Comparison of ENCODE assay signal across 26 cellular contexts in genomic region chr7:66371096-66371824, GRCh38.
DNase-seq lines count a peak whose midpoint lies in the region; ATAC-seq, FAIRE-seq and TF ChIP-seq lines count a peak whose summit lies in the region.
"Had no signal": no experiment of that assay in that cellular context is flagged by ENCODE, and none has a peak within 500 bp of the region (broad histone marks: within the 10 kb centered on the region; RNA-seq: fewer than 3 reads in every experiment).

No MANE protein-coding gene starts in this region.

- H2AFZ ChIP-seq in HepG2 (ENCODE audit: low read length): no peak overlapping the region
- H2AFZ ChIP-seq: GM23338 had no signal

- H3K9me3 ChIP-seq in HepG2 (ENCODE audit: low read length) (no peaks in the 10 kb centered on the region), right lobe of liver (no peaks in the 10 kb centered on the region), endodermal cell (ENCODE audit: control insufficient read depth, low read length) (peaks cover 6% of the 10 kb centered on the region)
- H3K9me3 ChIP-seq: BLaER1, Caco-2 had no signal

- TF ChIP-seq CTCF in HepG2 (CRISPR knock-in tag; IDR thresholded peaks at IDR 0.05) (no peak), right lobe of liver (IDR thresholded peaks at IDR 0.05) (no peak), WTC11 (IDR thresholded peaks at IDR 0.05) (no peak), endodermal cell (conservative IDR thresholded peaks at IDR 0.05) (no peak), foreskin fibroblast (IDR thresholded peaks at IDR 0.05; ENCODE audit: low read depth, low read length) (no peak)

- in situ Hi-C loops in HepG2 (cut with HindIII; ENCODE audit: extremely low pct_ligation_motif_present, low pct_unique_long_range_greater_than_20kb): no loop called here

- WGBS in HepG2 (ENCODE audit: low lambda C conversion rate): 91% methylated on average over 7 of the region's 7 CpGs
- 64% methylated on average over 6 of the region's 7 CpGs for WGBS in right lobe of liver (ENCODE audit: insufficient coverage, low coverage, low lambda C conversion rate, missing lambda C conversion rate)
- 86 to 89% methylated on average over 6 to 7 of the region's 7 CpGs for WGBS in endodermal cell (ENCODE audit: insufficient coverage in 1 of 2, insufficient read length in 1 of 2), 2 experiments

- no peaks in the 10 kb centered on the region for H3K79me2 ChIP-seq in HepG2 (ENCODE audit: insufficient read depth, low read length)

- no peak for TF ChIP-seq EP300 in HepG2 (IDR thresholded peaks at IDR 0.05; ENCODE audit: low read depth in 2 of 2, low read length in 2 of 2)
- no peak for TF ChIP-seq EP300 in HepG2 (CRISPR knock-in tag; IDR thresholded peaks at IDR 0.05; ENCODE audit: borderline replicate concordance)

- DNase-seq in HepG2 (ENCODE audit: low spot score): no peak
- DNase-seq in right lobe of liver: no peak
- no peak for DNase-seq in WTC11 (ENCODE audit: low spot score)
- peak; percentile 7 for DNase-seq in endodermal cell
- DNase-seq in putamen (ENCODE audit: low spot score): no peak
- no peak for DNase-seq in foreskin fibroblast
- DNase-seq: Caco-2; CD4-positive, CD25-positive, alpha-beta regulatory T cell; CD8-positive, alpha-beta T cell; DMS 273 treated with DMSO at 0.1 percent for 48 hours; DMS79; EL; GF-D8; H9; HFFc6 had no signal

- POLR2A ChIA-PET in HepG2 (lab: Yijun Ruan, JAX): no interaction called here
- POLR2A ChIA-PET in WTC11 (lab: Charles Lee): no interaction called here

- no peaks in the 10 kb centered on the region for H4K20me1 ChIP-seq in HepG2 (ENCODE audit: insufficient read depth, low read length)
- H4K20me1 ChIP-seq: BLaER1 had no signal

- H3K27me3 ChIP-seq in HepG2 (ENCODE audit: control insufficient read depth in 1 of 2, insufficient read depth in 2 of 2, low read length in 2 of 2) (no peaks in the 10 kb centered on the region), right lobe of liver (no peaks in the 10 kb centered on the region), endodermal cell (ENCODE audit: control insufficient read depth, insufficient read depth, low read length, poor library complexity, severe bottlenecking) (no peaks in the 10 kb centered on the region)
- H3K27me3 ChIP-seq: BLaER1 had no signal

- BruUV-seq in HepG2 (replicated peaks; lab: Mats Ljungman, UMichigan): no TSS peak

- TF ChIP-seq POLR2A in HepG2 (IDR thresholded peaks at IDR 0.05; ENCODE audit: insufficient read depth in 1 of 2, low read depth in 2 of 2, low read length in 2 of 2) (no peak), right lobe of liver (IDR thresholded peaks at IDR 0.05) (no peak)

- H3K27ac Mint-ChIP-seq in WTC11: no peak overlapping the region
- no peak overlapping the region for H3K27ac Mint-ChIP-seq in endodermal cell
- H3K27ac Mint-ChIP-seq: B cell; CD4-positive, CD25-positive, alpha-beta regulatory T cell; CD8-positive, alpha-beta T cell; GM23338; HFFc6 had no signal

- H3K4me3 ChIP-seq in HepG2 (replicated peaks in 1 of 3; ENCODE audit: insufficient read depth in 1 of 3, low read depth in 2 of 3, low read length in 3 of 3) (no peak overlapping the region), right lobe of liver (no peak overlapping the region), endodermal cell (ENCODE audit: low read length) (no peak overlapping the region), foreskin fibroblast (ENCODE audit: low read depth in 1 of 2, low read length in 2 of 2) (no peak overlapping the region)
- H3K4me3 ChIP-seq: BLaER1, GM23338 had no signal

- no peak overlapping the region for H3K4me3 Mint-ChIP-seq in WTC11
- H3K4me3 Mint-ChIP-seq in endodermal cell: no peak overlapping the region
- H3K4me3 Mint-ChIP-seq: B cell; CD4-positive, CD25-positive, alpha-beta regulatory T cell; CD8-positive, alpha-beta T cell; GM23338; H9; HFFc6 had no signal

- no peaks in the 10 kb centered on the region for H3K4me1 Mint-ChIP-seq in WTC11
- no peaks in the 10 kb centered on the region for H3K4me1 Mint-ChIP-seq in endodermal cell
- H3K4me1 Mint-ChIP-seq: B cell; CD4-positive, CD25-positive, alpha-beta regulatory T cell; GM23338; H9 had no signal

- H3K4me2 ChIP-seq in HepG2 (ENCODE audit: low read depth, low read length): no peak overlapping the region
- H3K4me2 ChIP-seq: BLaER1, GM23338 had no signal

- CTCF ChIA-PET in HepG2 (lab: Yijun Ruan, JAX; ENCODE audit: low intra/inter-chr PET ratio, low total read pairs): no interaction called here
- CTCF ChIA-PET in WTC11 (lab: Charles Lee): no interaction called here

- H3K27ac ChIP-seq in HepG2 (ENCODE audit: extremely low read length, insufficient read depth, low read length): no peak overlapping the region
- H3K27ac ChIP-seq in right lobe of liver: no peak overlapping the region
- H3K27ac ChIP-seq in endodermal cell (ENCODE audit: low read depth, low read length): no peak overlapping the region
- H3K27ac ChIP-seq: 22Rv1, BLaER1, C4-2B had no signal

- intact Hi-C loops in HepG2 (cut with micrococcal nuclease; ENCODE audit: unreplicated experiment): no loop called here
- intact Hi-C loops in right lobe of liver (cut with DNase I): no loop called here

- H3K9me3 Mint-ChIP-seq in WTC11 (peaks cover 12% of the 10 kb centered on the region), endodermal cell (peaks cover 2% of the 10 kb centered on the region)
- H3K9me3 Mint-ChIP-seq: CD4-positive, CD25-positive, alpha-beta regulatory T cell; GM23338; HFFc6 had no signal

- TF ChIP-seq RAD21 in HepG2 (CRISPR knock-in tag; IDR thresholded peaks at IDR 0.05): no peak

- H3K4me1 ChIP-seq in HepG2 (ENCODE audit: insufficient read depth, low read length) (peaks cover 14% of the 10 kb centered on the region), right lobe of liver (no peaks in the 10 kb centered on the region), endodermal cell (ENCODE audit: control insufficient read depth, insufficient read depth, low read length) (no peaks in the 10 kb centered on the region)
- H3K4me1 ChIP-seq: BLaER1 had no signal

- H3K27me3 Mint-ChIP-seq in WTC11 (ENCODE audit: low read depth): no peaks in the 10 kb centered on the region; the same call in 1 of the 2 replicates
- no peaks in the 10 kb centered on the region for H3K27me3 Mint-ChIP-seq in endodermal cell (ENCODE audit: insufficient read depth)
- H3K27me3 Mint-ChIP-seq: B cell had no signal

- H3K36me3 ChIP-seq in HepG2 (replicated peaks in 1 of 2; ENCODE audit: control insufficient read depth in 1 of 2, insufficient read depth in 2 of 2, low read length in 2 of 2) (0 out of 5 replicates have a peak, but pooled peaks cover 0 to 1% of the 10 kb centered on the region in 2 experiments), right lobe of liver (no peaks in the 10 kb centered on the region), endodermal cell (ENCODE audit: control insufficient read depth, insufficient read depth, low read length) (no peaks in the 10 kb centered on the region)

- H3K9ac ChIP-seq in HepG2 (ENCODE audit: insufficient read depth, low read depth, low read length) (no peak overlapping the region), endodermal cell (ENCODE audit: extremely low read depth, low read length, poor library complexity, severe bottlenecking) (no peak overlapping the region)
- H3K9ac ChIP-seq: BLaER1 had no signal

- ATAC-seq in HepG2 (no peak), right lobe of liver (no peak), WTC11 (no peak), GM18907 (IDR thresholded peaks at IDR 0.05; ENCODE audit: unreplicated experiment) (no peak)
- ATAC-seq: CD8-positive, alpha-beta T cell; GM23338; HCT116 had no signal

- no peak for FAIRE-seq in HepG2 (lab: Jason Lieb, UNC)
- FAIRE-seq: A204.1, D721Med, GM12891, GM18507 had no signal

- H3K36me3 Mint-ChIP-seq in WTC11: no peaks in the 10 kb centered on the region; the same call in 1 of the 2 replicates
- H3K36me3 Mint-ChIP-seq in endodermal cell (ENCODE audit: low read depth): peaks cover 12% of the 10 kb centered on the region
- H3K36me3 Mint-ChIP-seq: CD8-positive, alpha-beta T cell had no signal

TF ChIP-seq in WTC11, 78 proteins besides CTCF, POLR2A, EP300 and RAD21:
- TF ChIP-seq, protein P1, sequence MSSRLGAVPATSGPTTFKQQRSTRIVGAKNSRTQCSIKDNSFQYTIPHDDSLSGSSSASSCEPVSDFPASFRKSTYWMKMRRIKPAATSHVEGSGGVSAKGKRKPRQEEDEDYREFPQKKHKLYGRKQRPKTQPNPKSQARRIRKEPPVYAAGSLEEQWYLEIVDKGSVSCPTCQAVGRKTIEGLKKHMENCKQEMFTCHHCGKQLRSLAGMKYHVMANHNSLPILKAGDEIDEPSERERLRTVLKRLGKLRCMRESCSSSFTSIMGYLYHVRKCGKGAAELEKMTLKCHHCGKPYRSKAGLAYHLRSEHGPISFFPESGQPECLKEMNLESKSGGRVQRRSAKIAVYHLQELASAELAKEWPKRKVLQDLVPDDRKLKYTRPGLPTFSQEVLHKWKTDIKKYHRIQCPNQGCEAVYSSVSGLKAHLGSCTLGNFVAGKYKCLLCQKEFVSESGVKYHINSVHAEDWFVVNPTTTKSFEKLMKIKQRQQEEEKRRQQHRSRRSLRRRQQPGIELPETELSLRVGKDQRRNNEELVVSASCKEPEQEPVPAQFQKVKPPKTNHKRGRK (CRISPR knock-in tag; IDR thresholded peaks at IDR 0.05; ENCODE audit: borderline replicate concordance): 0 out of 2 replicates have a peak, but pooled peaks have one; percentile 22
- no peak for TF ChIP-seq FOXP1 (CRISPR knock-in tag; IDR thresholded peaks at IDR 0.05; ENCODE audit: borderline replicate concordance)
- no peak for TF ChIP-seq TCF7 (CRISPR knock-in tag; IDR thresholded peaks at IDR 0.05; ENCODE audit: low read depth)
